Comparison of ENCODE assay signal across 8 cellular contexts in the genomic region with DNA sequence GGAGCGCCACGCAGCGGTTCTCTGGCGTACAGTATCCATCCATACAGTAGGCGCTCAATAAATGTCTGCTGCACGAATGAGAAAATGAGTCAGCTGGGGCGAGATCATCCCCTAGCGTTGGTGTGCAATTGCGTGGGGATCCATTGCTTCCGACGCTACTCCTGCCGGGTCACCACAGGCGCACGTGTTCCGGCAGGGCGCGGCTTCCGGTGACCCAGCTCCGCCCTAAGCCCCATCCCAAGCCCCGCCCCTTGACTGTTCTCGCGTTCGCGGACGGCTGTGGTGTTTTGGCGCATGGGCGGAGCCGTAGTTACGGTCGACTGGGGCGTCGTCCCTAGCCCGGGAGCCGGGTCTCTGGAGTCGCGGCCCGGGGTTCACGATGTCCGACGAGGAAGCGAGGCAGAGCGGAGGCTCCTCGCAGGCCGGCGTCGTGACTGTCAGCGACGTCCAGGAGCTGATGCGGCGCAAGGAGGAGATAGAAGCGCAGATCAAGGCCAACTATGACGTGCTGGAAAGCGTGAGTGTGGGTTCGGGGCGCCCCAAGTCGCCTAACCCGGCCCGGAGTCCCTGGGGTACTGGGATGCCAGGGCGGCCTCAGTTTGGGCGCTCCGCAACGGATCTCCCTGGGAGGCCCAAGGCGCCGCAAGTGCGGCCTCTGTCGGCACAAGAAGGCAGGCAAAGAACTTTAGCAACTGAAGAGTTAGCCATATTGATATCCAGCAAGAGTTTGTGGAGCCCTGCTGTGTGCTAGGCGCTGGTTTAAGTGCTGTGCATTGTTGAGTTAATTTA.
A peak's percentile ranks its signal among the peaks of the same experiment; 100 is the strongest.
DNase-seq lines count a peak whose midpoint lies in the region; ATAC-seq lines count a peak whose summit lies in the region.

A gene with protein sequence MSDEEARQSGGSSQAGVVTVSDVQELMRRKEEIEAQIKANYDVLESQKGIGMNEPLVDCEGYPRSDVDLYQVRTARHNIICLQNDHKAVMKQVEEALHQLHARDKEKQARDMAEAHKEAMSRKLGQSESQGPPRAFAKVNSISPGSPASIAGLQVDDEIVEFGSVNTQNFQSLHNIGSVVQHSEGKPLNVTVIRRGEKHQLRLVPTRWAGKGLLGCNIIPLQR (plus strand): TSS at position 313 of the 789 bp plus-strand sequence. CDS start 67 bp downstream, at position 380.

- DNase-seq in Ammon's horn (ENCODE audit: low spot score): peak; percentile 98
- DNase-seq in NCI-H446 treated with DMSO at 0.1 percent for 48 hours (lab: John Stamatoyannopoulos, UW): peak; percentile 90
- DNase-seq in cerebellar cortex (ENCODE audit: low spot score): peak; percentile 97
- DNase-seq in islet precursor cell: peak; percentile 99
- DNase-seq in stimulated activated CD4-positive, alpha-beta T cell treated with anti-CD3 and anti-CD28 coated beads, Interleukin-12 subunit alpha, Interleukin-12 subunit beta, amount 100 ng/mL, for 48 hours (ENCODE audit: low read depth in 2 of 3, low spot score in 1 of 3): peak; percentile 98 to 99 (median 99)

- ATAC-seq in GM19043 (IDR thresholded peaks at IDR 0.05; ENCODE audit: low read depth, unreplicated experiment) (peak; percentile 89), HG03378 (IDR thresholded peaks at IDR 0.05; ENCODE audit: unreplicated experiment) (peak; percentile 80)
- peak; percentile 94 to 96 for ATAC-seq in activated CD4-positive, CD25-positive, alpha-beta regulatory T cell treated with anti-CD3 and anti-CD28 coated beads, Interleukin-2, amount 50 U/mL, for 24 hours

Comparison
In these comparisons a context has a peak if more than half of its experiments do, and no peak if none do; other contexts are left out.
1. Peak in every context shown above with its lines: DNase-seq and ATAC-seq.